In the genomic region with DNA sequence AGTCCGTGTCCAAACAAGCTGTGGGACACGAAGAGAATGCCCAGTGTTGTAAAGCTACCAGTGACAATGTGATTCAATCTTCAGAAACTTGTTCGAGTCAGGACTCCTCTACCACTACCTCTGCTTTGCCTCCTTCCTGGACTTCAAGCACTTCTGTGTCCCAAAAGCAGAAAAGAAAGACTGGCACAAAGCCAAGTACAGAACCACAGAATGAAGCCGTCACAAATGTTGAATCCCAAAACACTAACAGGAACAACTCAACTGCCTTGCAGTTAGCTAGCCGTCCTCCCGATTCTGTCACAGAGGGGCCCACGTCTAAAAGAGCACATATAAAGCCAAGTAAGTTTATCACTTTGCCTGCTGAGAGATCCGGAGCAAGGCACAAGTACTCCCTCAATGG, we compare ENCODE assay signal across 23 cellular contexts.
"Had no signal": no experiment of that assay in that cellular context is flagged by ENCODE, and none has a peak within 500 bp of the region (broad histone marks: within the 10 kb centered on the region; RNA-seq: fewer than 3 reads in every experiment).

No MANE protein-coding gene starts in this region.

- H3K9me3 ChIP-seq: prostate gland, right atrium auricular region, thoracic aorta, tibial nerve, upper lobe of left lung had no signal

- H3K36me3 Mint-ChIP-seq: mesothelial cell of epicardium; naive B cell; natural killer cell treated with Interleukin-12 subunit alpha and Interleukin-12 subunit beta and Interleukin-15 and Interleukin-18, amount 100 ng/mL, for 72 hours; neural progenitor cell; stimulated activated naive B cell treated with anti-CD40 and anti-IgM and Interleukin-4, amounts not matched to agents 10 μg/mL and 1 μg/mL and 100 μg/mL, for 72 hours had no signal

- H3K27me3 Mint-ChIP-seq: effector memory CD8-positive, alpha-beta T cell; naive B cell; natural killer cell treated with Interleukin-12 subunit alpha and Interleukin-12 subunit beta and Interleukin-15 and Interleukin-18, amount 100 ng/mL, for 72 hours; stimulated activated naive B cell treated with anti-CD40 and anti-IgM and Interleukin-4, amounts not matched to agents 10 μg/mL and 1 μg/mL and 100 μg/mL, for 72 hours; stimulated activated naive CD8-positive, alpha-beta T cell treated with anti-CD3 and anti-CD28 coated beads, Interleukin-15, Interleukin-2, amounts not matched to agents 100 ng/mL and 50 ng/mL, for 24 hours had no signal

- H3K27ac ChIP-seq: neural progenitor cell, prostate gland, right atrium auricular region, skin epidermis, thoracic aorta, tibial nerve, upper lobe of left lung had no signal

- H3K4me1 Mint-ChIP-seq: naive B cell; neural progenitor cell; stimulated activated naive B cell treated with anti-CD40 and anti-IgM and Interleukin-4, amounts not matched to agents 10 μg/mL and 1 μg/mL and 100 μg/mL, for 72 hours had no signal

- ATAC-seq: effector memory CD8-positive, alpha-beta T cell; left lobe of liver; mucosa of descending colon; natural killer cell treated with Interleukin-12 subunit alpha and Interleukin-12 subunit beta and Interleukin-15 and Interleukin-18, amount 100 ng/mL, for 72 hours; stimulated activated naive B cell treated with anti-CD40 and anti-IgM and Interleukin-4, amounts not matched to agents 10 μg/mL and 1 μg/mL and 100 μg/mL, for 72 hours had no signal

- DNase-seq: cortex of kidney; effector memory CD8-positive, alpha-beta T cell; mesenchymal stem cell; mucosa of descending colon; naive B cell; stimulated activated CD4-positive, alpha-beta T cell treated with anti-CD3 and anti-CD28 coated beads, Interleukin-15, amount 100 ng/mL, for 24 hours; stimulated activated CD4-positive, alpha-beta T cell treated with anti-CD3 and anti-CD28 coated beads, Interleukin-2, amount 100 ng/mL, for 48 hours; stimulated activated naive B cell treated with anti-CD40 and anti-IgM and Interleukin-4, amounts not matched to agents 10 μg/mL and 1 μg/mL and 100 μg/mL, for 72 hours; upper lobe of left lung had no signal

- H3K9ac ChIP-seq: neural progenitor cell had no signal

- H3K36me3 ChIP-seq: neural progenitor cell, prostate gland, right atrium auricular region, thoracic aorta, tibial nerve, upper lobe of left lung had no signal

- H3K27ac Mint-ChIP-seq: effector memory CD8-positive, alpha-beta T cell; mesothelial cell of epicardium; naive B cell; natural killer cell treated with Interleukin-12 subunit alpha and Interleukin-12 subunit beta and Interleukin-15 and Interleukin-18, amount 100 ng/mL, for 72 hours; neural progenitor cell; stimulated activated naive B cell treated with anti-CD40 and anti-IgM and Interleukin-4, amounts not matched to agents 10 μg/mL and 1 μg/mL and 100 μg/mL, for 72 hours; stimulated activated naive CD8-positive, alpha-beta T cell treated with anti-CD3 and anti-CD28 coated beads, Interleukin-15, Interleukin-2, amounts not matched to agents 100 ng/mL and 50 ng/mL, for 24 hours had no signal

- H3K27me3 ChIP-seq: neural progenitor cell, right atrium auricular region, tibial nerve, upper lobe of left lung had no signal

- H3K4me3 ChIP-seq: lung, mucosa of descending colon, neural progenitor cell, prostate gland, right atrium auricular region, skin epidermis, thoracic aorta, upper lobe of left lung had no signal

- H2AFZ ChIP-seq: neural progenitor cell had no signal

- H3K4me3 Mint-ChIP-seq: effector memory CD8-positive, alpha-beta T cell; mesothelial cell of epicardium; naive B cell; natural killer cell treated with Interleukin-12 subunit alpha and Interleukin-12 subunit beta and Interleukin-15 and Interleukin-18, amount 100 ng/mL, for 72 hours; neural progenitor cell; stimulated activated naive B cell treated with anti-CD40 and anti-IgM and Interleukin-4, amounts not matched to agents 10 μg/mL and 1 μg/mL and 100 μg/mL, for 72 hours; stimulated activated naive CD8-positive, alpha-beta T cell treated with anti-CD3 and anti-CD28 coated beads, Interleukin-15, Interleukin-2, amounts not matched to agents 100 ng/mL and 50 ng/mL, for 24 hours had no signal

- H3K9me3 Mint-ChIP-seq: mesothelial cell of epicardium; naive B cell; neural progenitor cell; stimulated activated naive B cell treated with anti-CD40 and anti-IgM and Interleukin-4, amounts not matched to agents 10 μg/mL and 1 μg/mL and 100 μg/mL, for 72 hours; stimulated activated naive CD8-positive, alpha-beta T cell treated with anti-CD3 and anti-CD28 coated beads, Interleukin-15, Interleukin-2, amounts not matched to agents 100 ng/mL and 50 ng/mL, for 24 hours had no signal

- H3K4me1 ChIP-seq: neural progenitor cell, prostate gland, right atrium auricular region, tibial nerve, upper lobe of left lung had no signal

- H3K4me2 ChIP-seq: neural progenitor cell had no signal

- FAIRE-seq: frontal cortex, keratinocyte, urothelium cell line had no signal
